Comparison of ENCODE assay signal across 8 cellular contexts in genomic region chr10:120948889-120949382, GRCh38.
DNase-seq lines count a peak whose midpoint lies in the region; ATAC-seq and TF ChIP-seq lines count a peak whose summit lies in the region.

No MANE protein-coding gene starts in this region.

- peak; percentile 59 for ATAC-seq in HG03378 (IDR thresholded peaks at IDR 0.05; ENCODE audit: unreplicated experiment)

- H3K27ac ChIP-seq in caudate nucleus (ENCODE audit: low read depth, low read length) = no peak overlapping the region

- no peak overlapping the region for H3K4me3 ChIP-seq in lower leg skin (ENCODE audit: low read depth, poor library complexity, severe bottlenecking)

- 10 to 51% methylated on average over 39 to 42 of the region's 42 CpGs for WGBS in lower leg skin, 2 donors

- DNase-seq in SIG-M5 treated with dmso at 0.1 percent for 504 hours (lab: John Stamatoyannopoulos, UW; ENCODE audit: unreplicated experiment) = peak; percentile 17
- DNase-seq in SIG-M5 (lab: John Stamatoyannopoulos, UW) = no peak
- DNase-seq in activated CD4-positive, CD25-positive, alpha-beta regulatory T cell (lab: John Stamatoyannopoulos, UW) = peak in 3 of 4 experiments; percentile 8 to 22 (median 17)
- peak in 52 of 61 donors; percentile 9 to 79 (median 45) for DNase-seq in caudate nucleus (lab: John Stamatoyannopoulos, UW)
- DNase-seq in kidney glomerular epithelial cell (lab: John Stamatoyannopoulos, UW) = peak; percentile 11
- DNase-seq in stimulated activated CD4-positive, alpha-beta T cell treated with anti-CD3 and anti-CD28 coated beads, Interleukin-1b, Interleukin-23, amount 100 ng/mL, for 24 hours (ENCODE audit: low read depth in 4 of 4, low spot score in 1 of 4) = peak; percentile 25 to 46 (median 40)
- DNase-seq in lower leg skin (ENCODE audit: low spot score in 2 of 2) = no peak

- no peak for TF ChIP-seq CTCF in lower leg skin (IDR thresholded peaks at IDR 0.05)

- TF ChIP-seq POLR2A in lower leg skin (IDR thresholded peaks at IDR 0.05) = no peak

- intact Hi-C loops in lower leg skin (cut with DNase I; ENCODE audit: low total_unique reads) = loop anchor here (5.0 kb wide), 1 partner anchor 658 kb away; no protein-coding TSS in a partner anchor

Comparison
In these comparisons a context has a peak if more than half of its experiments do, and no peak if none do; other contexts are left out.
1. DNase-seq: peak in SIG-M5 treated with dmso at 0.1 percent for 504 hours (single experiment), activated CD4-positive, CD25-positive, alpha-beta regulatory T cell (3 of 4), caudate nucleus (52 of 61), kidney glomerular epithelial cell (single experiment) and stimulated activated CD4-positive, alpha-beta T cell treated with anti-CD3 and anti-CD28 coated beads, Interleukin-1b, Interleukin-23, amount 100 ng/mL, for 24 hours (4 of 4); none in SIG-M5 (single experiment) and lower leg skin (0 of 2).